Comparison of ENCODE assay signal across 17 cellular contexts in genomic region chr19:45784096-45784495, GRCh38. TPM values are rescaled to one million over a fixed set of nuclear protein-coding genes. Genes with fewer than 3 reads are reported as not detected.
A peak's percentile ranks its signal among the peaks of the same experiment; 100 is the strongest.
DNase-seq lines count a peak whose midpoint lies in the region; ATAC-seq, FAIRE-seq and TF ChIP-seq lines count a peak whose summit lies in the region.
"Had no signal": no experiment of that assay in that cellular context is flagged by ENCODE, and none has a peak within 500 bp of the region (broad histone marks: within the 10 kb centered on the region; RNA-seq: fewer than 3 reads in every experiment).

No MANE protein-coding gene starts in this region.

- in situ Hi-C loops in gastrocnemius medialis (cut with MboI; ENCODE audit: low sequenced_read_pairs in 4 of 4): no loop called here

- 67 to 82% methylated on average over 4 of the region's 4 CpGs for WGBS in heart right ventricle, 2 donors
- WGBS in gastroesophageal sphincter (ENCODE audit: low coverage in 1 of 2), 2 donors: no CpG with 5 or more reads among the region's 4 CpGs

- FAIRE-seq in RCC 7860 (lab: Jason Lieb, UNC): no peak

- TF ChIP-seq EP300 in gastroesophageal sphincter (IDR thresholded peaks at IDR 0.05): no peak

- no peak overlapping the region for H3K4me3 ChIP-seq in heart right ventricle
- no peak overlapping the region for H3K4me3 ChIP-seq in gastroesophageal sphincter
- H3K4me3 ChIP-seq in gastrocnemius medialis: no peak overlapping the region

- H3K27me3 ChIP-seq in heart right ventricle: peaks cover 0 to 100% (median 0%) of the 10 kb centered on the region in 7 donors
- H3K27me3 ChIP-seq in gastroesophageal sphincter: no peaks in the 10 kb centered on the region
- no peaks in the 10 kb centered on the region for H3K27me3 ChIP-seq in gastrocnemius medialis

- no peaks in the 10 kb centered on the region for H3K9me3 Mint-ChIP-seq in natural killer cell

- H3K27me3 Mint-ChIP-seq in natural killer cell (ENCODE audit: low read depth in 2 of 2): peaks cover 3 to 9% of the 10 kb centered on the region in 2 donors

- TF ChIP-seq CTCF in heart right ventricle (IDR thresholded peaks at IDR 0.05) (no peak), gastroesophageal sphincter (IDR thresholded peaks at IDR 0.05) (no peak), gastrocnemius medialis (IDR thresholded peaks at IDR 0.05 in 4 of 5, conservative IDR thresholded peaks at IDR 0.05 in 1 of 5) (no peak), natural killer cell (IDR thresholded peaks at IDR 0.05) (no peak)

- H3K36me3 ChIP-seq in heart right ventricle (peaks cover 0 to 50% (median 15%) of the 10 kb centered on the region in 9 donors), gastroesophageal sphincter (peaks cover 0 to 41% of the 10 kb centered on the region in 2 donors), gastrocnemius medialis (peaks cover 0 to 2% of the 10 kb centered on the region in 2 donors)

- intact Hi-C loops in heart right ventricle (cut with DNase I): no loop called here
- intact Hi-C loops in Right ventricle myocardium inferior (cut with DNase I): no loop called here
- intact Hi-C loops in gastrocnemius medialis (cut with DNase I; ENCODE audit: low total_unique reads): loop anchor here (10.0 kb wide), 1 partner anchor 459 kb away; the partner anchor contains the start of gene CKM
- intact Hi-C loops in natural killer cell (cut with micrococcal nuclease): no loop called here
- intact Hi-C loops in posterior cingulate gyrus (cut with DNase I): no loop called here

- H3K27ac ChIP-seq in heart right ventricle: peak overlapping the region; percentile 79 to 96 (median 91)
- H3K27ac ChIP-seq in gastroesophageal sphincter: peak overlapping the region; percentile 75 to 97 (median 92)
- peak overlapping the region; percentile 96 to 100 (median 99) for H3K27ac ChIP-seq in gastrocnemius medialis
- H3K27ac ChIP-seq: neutrophil had no signal

- no peaks in the 10 kb centered on the region for H3K9me3 ChIP-seq in heart right ventricle
- H3K9me3 ChIP-seq in gastroesophageal sphincter: no peaks in the 10 kb centered on the region
- no peaks in the 10 kb centered on the region for H3K9me3 ChIP-seq in gastrocnemius medialis
- H3K9me3 ChIP-seq: neutrophil had no signal

- H3K36me3 Mint-ChIP-seq in natural killer cell: peaks cover 11% of the 10 kb centered on the region

- DNase-seq in heart right ventricle (no peak), Right ventricle myocardium inferior (ENCODE audit: missing footprints) (no peak), gastrocnemius medialis (no peak), RCC 7860 (ENCODE audit: low spot score) (no peak), natural killer cell (no peak), posterior cingulate gyrus (no peak)
- DNase-seq: activated CD4-positive, alpha-beta T cell treated with anti-CD3 and anti-CD28 coated beads, Interleukin-2, amount 50 U/mL, for 4 hours; NCI-H526 treated with DMSO at 0.1 percent for 48 hours; stimulated activated CD4-positive, alpha-beta T cell treated with anti-CD3 and anti-CD28 coated beads, Interleukin-15, amount 100 ng/mL, for 24 hours had no signal

- peaks cover 16 to 42% of the 10 kb centered on the region in 2 donors for H3K4me1 Mint-ChIP-seq in natural killer cell

- ATAC-seq in heart right ventricle (no peak), Right ventricle myocardium inferior (no peak), gastroesophageal sphincter (no peak), gastrocnemius medialis (no peak), natural killer cell (no peak), GM21381 (IDR thresholded peaks at IDR 0.05; ENCODE audit: unreplicated experiment) (no peak)

- no peak overlapping the region for H3K4me3 Mint-ChIP-seq in natural killer cell

- no peak overlapping the region for H3K27ac Mint-ChIP-seq in natural killer cell

- no peak for TF ChIP-seq POLR2A in gastroesophageal sphincter (IDR thresholded peaks at IDR 0.05)
- no peak for TF ChIP-seq POLR2A in gastrocnemius medialis (IDR thresholded peaks at IDR 0.05)

- H3K4me1 ChIP-seq in heart right ventricle (peaks cover 26 to 87% (median 58%) of the 10 kb centered on the region in 9 donors), gastroesophageal sphincter (peaks cover 8 to 75% (median 24%) of the 10 kb centered on the region in 3 donors), gastrocnemius medialis (peaks cover 53 to 85% of the 10 kb centered on the region in 2 donors)

RNA-seq across cellular contexts. Expression of gene DMPK, which starts 1.8 kb away (rescaled TPM):
- total RNA-seq in heart right ventricle (100 to 1,000 TPM; 220 to 377 (median 296) TPM), Right ventricle myocardium inferior (233 TPM), gastroesophageal sphincter (100 to 1,000 TPM; 223 to 464 (median 330) TPM), gastrocnemius medialis (100 to 1,000 TPM in 2 of 4 donors, 10 to 100 TPM in 2; 93.0 to 196 (median 116) TPM), natural killer cell (10 to 100 TPM; 48.1 to 67.5 (median 49.8) TPM)
- 100 to 1,000 TPM; 377 to 439 TPM for polyA plus RNA-seq in heart right ventricle

RNA-seq across cellular contexts. Expression of gene DMWD, which starts 8.5 kb away (rescaled TPM):
- total RNA-seq in heart right ventricle (10 to 100 TPM; 54.2 to 78.1 (median 69.3) TPM), Right ventricle myocardium inferior (52.0 TPM), gastroesophageal sphincter (10 to 100 TPM; 41.5 to 75.5 (median 59.4) TPM), gastrocnemius medialis (100 to 1,000 TPM in 1 of 4 donors, 10 to 100 TPM in 3; 38.6 to 111 (median 56.4) TPM), natural killer cell (10 to 100 TPM; 66.2 to 82.1 (median 66.3) TPM)
- polyA plus RNA-seq in heart right ventricle: 10 to 100 TPM; 44.6 to 58.9 TPM

RNA-seq across cellular contexts. Expression of gene SIX5, which starts 15.0 kb away (rescaled TPM):
- total RNA-seq in heart right ventricle: 10 to 100 TPM; 16.8 to 24.5 (median 21.3) TPM
- polyA plus RNA-seq in heart right ventricle: 10 to 100 TPM; 15.5 to 29.3 TPM
- total RNA-seq in Right ventricle myocardium inferior: 22.3 TPM
- total RNA-seq in gastroesophageal sphincter: 10 to 100 TPM; 13.2 to 33.1 (median 23.7) TPM
- total RNA-seq in gastrocnemius medialis: 10 to 100 TPM in 2 of 4 donors, 1 to 10 TPM in 2; 8.2 to 12.2 (median 10.1) TPM
- total RNA-seq in natural killer cell: 1 to 10 TPM; 2.1 to 3.3 (median 3.1) TPM

RNA-seq across cellular contexts. Expression of gene RSPH6A, which starts 31.0 kb away (rescaled TPM):
- under 1 TPM in 2 of 10 donors, not detected in 8; 0.09 to 0.15 TPM for total RNA-seq in heart right ventricle
- not detected for polyA plus RNA-seq in heart right ventricle
- total RNA-seq in Right ventricle myocardium inferior: not detected
- total RNA-seq in gastroesophageal sphincter: under 1 TPM in 1 of 4 donors, not detected in 3; 0.23 TPM
- total RNA-seq in gastrocnemius medialis: not detected
- total RNA-seq in natural killer cell: under 1 TPM; 0.18 to 0.63 (median 0.31) TPM
- total RNA-seq: HT-29, M059J, temporal lobe had no signal

RNA-seq across cellular contexts. Expression of gene MEIOSIN, which starts 50.9 kb away (rescaled TPM):
- total RNA-seq in heart right ventricle: not detected
- not detected for polyA plus RNA-seq in heart right ventricle
- total RNA-seq in Right ventricle myocardium inferior: not detected
- not detected for total RNA-seq in gastroesophageal sphincter
- not detected for total RNA-seq in gastrocnemius medialis
- not detected for total RNA-seq in natural killer cell
- total RNA-seq: dermis microvascular lymphatic vessel endothelial cell, HT-29, lung microvascular endothelial cell, temporal lobe had no signal
